Comparison of ENCODE assay signal across 9 cellular contexts in genomic region chr3:13528217-13528801, GRCh38. TPM values are rescaled to one million over a fixed set of nuclear protein-coding genes. Genes with fewer than 3 reads are reported as not detected.
DNase-seq lines count a peak whose midpoint lies in the region; ATAC-seq, FAIRE-seq and TF ChIP-seq lines count a peak whose summit lies in the region.
"Had no signal": no experiment of that assay in that cellular context is flagged by ENCODE, and none has a peak within 500 bp of the region (broad histone marks: within the 10 kb centered on the region; RNA-seq: fewer than 3 reads in every experiment).

No MANE protein-coding gene starts in this region.

- H3K27ac ChIP-seq in HepG2 (ENCODE audit: extremely low read length, insufficient read depth, low read length) (no peak overlapping the region), right lobe of liver (no peak overlapping the region), left ventricle myocardium inferior (replicated peaks) (peak overlapping the region; percentile 71)

- no peak for TF ChIP-seq RAD21 in HepG2 (CRISPR knock-in tag; IDR thresholded peaks at IDR 0.05)

- H3K27me3 ChIP-seq in HepG2 (ENCODE audit: control insufficient read depth in 1 of 2, insufficient read depth in 2 of 2, low read length in 2 of 2), result peaks cover 5 to 34% of the 10 kb centered on the region in 2 experiments
- H3K27me3 ChIP-seq in right lobe of liver, result peaks cover 0 to 42% of the 10 kb centered on the region in 2 donors
- peaks cover 22% of the 10 kb centered on the region for H3K27me3 ChIP-seq in left ventricle myocardium inferior (ENCODE audit: low read depth)

- WGBS in HepG2 (ENCODE audit: low lambda C conversion rate), result 18% methylated on average over 8 of the region's 10 CpGs
- 12% methylated on average over 3 of the region's 10 CpGs for WGBS in right lobe of liver (ENCODE audit: insufficient coverage, low coverage, low lambda C conversion rate, missing lambda C conversion rate)

- H2AFZ ChIP-seq in HepG2 (ENCODE audit: low read length), result no peak overlapping the region

- H3K9ac ChIP-seq in HepG2 (ENCODE audit: insufficient read depth, low read depth, low read length), result no peak overlapping the region

- POLR2A ChIA-PET in HepG2 (lab: Yijun Ruan, JAX), result no interaction called here
- POLR2A ChIA-PET in naive thymus-derived CD8-positive, alpha-beta T cell (lab: Charles Lee), result no interaction called here

- TF ChIP-seq CTCF in HepG2 (CRISPR knock-in tag; IDR thresholded peaks at IDR 0.05), result no peak
- peak in 1 of 4 donors; percentile 9 for TF ChIP-seq CTCF in right lobe of liver (IDR thresholded peaks at IDR 0.05)
- TF ChIP-seq CTCF in left ventricle myocardium inferior (IDR thresholded peaks at IDR 0.05; ENCODE audit: borderline replicate concordance), result peak; percentile 41

- no peaks in the 10 kb centered on the region for H3K4me1 Mint-ChIP-seq in naive thymus-derived CD8-positive, alpha-beta T cell

- no peaks in the 10 kb centered on the region for H3K9me3 ChIP-seq in HepG2 (ENCODE audit: low read length)
- no peaks in the 10 kb centered on the region for H3K9me3 ChIP-seq in right lobe of liver
- H3K9me3 ChIP-seq in left ventricle myocardium inferior (replicated peaks), result no peaks in the 10 kb centered on the region

- H3K4me3 Mint-ChIP-seq in naive thymus-derived CD8-positive, alpha-beta T cell, result no peak overlapping the region

- no peak for TF ChIP-seq EP300 in HepG2 (IDR thresholded peaks at IDR 0.05; ENCODE audit: low read depth in 2 of 2, low read length in 2 of 2)
- no peak for TF ChIP-seq EP300 in HepG2 (CRISPR knock-in tag; IDR thresholded peaks at IDR 0.05; ENCODE audit: borderline replicate concordance)

- CTCF ChIA-PET in HepG2 (lab: Yijun Ruan, JAX; ENCODE audit: low intra/inter-chr PET ratio, low total read pairs), result no interaction called here

- H3K9me3 Mint-ChIP-seq in naive thymus-derived CD8-positive, alpha-beta T cell, result peaks cover 0 to 2% (median 0%) of the 10 kb centered on the region in 9 donors

- TF ChIP-seq POLR2A in HepG2 (IDR thresholded peaks at IDR 0.05; ENCODE audit: insufficient read depth in 1 of 2, low read depth in 2 of 2, low read length in 2 of 2) (no peak), right lobe of liver (IDR thresholded peaks at IDR 0.05) (no peak)

- no peaks in the 10 kb centered on the region for H3K36me3 Mint-ChIP-seq in naive thymus-derived CD8-positive, alpha-beta T cell

- BruUV-seq in HepG2 (replicated peaks; lab: Mats Ljungman, UMichigan), result no TSS peak

- H3K4me2 ChIP-seq in HepG2 (ENCODE audit: low read depth, low read length), result no peak overlapping the region

- in situ Hi-C loops in HepG2 (cut with HindIII; ENCODE audit: extremely low pct_ligation_motif_present, low pct_unique_long_range_greater_than_20kb), result no loop called here

- H3K79me2 ChIP-seq in HepG2 (ENCODE audit: insufficient read depth, low read length), result no peaks in the 10 kb centered on the region

- H3K4me3 ChIP-seq in HepG2 (replicated peaks in 1 of 3; ENCODE audit: insufficient read depth in 1 of 3, low read depth in 2 of 3, low read length in 3 of 3) (no peak overlapping the region), right lobe of liver (no peak overlapping the region), left ventricle myocardium inferior (no peak overlapping the region)

- intact Hi-C loops in HepG2 (cut with micrococcal nuclease; ENCODE audit: unreplicated experiment) (no loop called here), right lobe of liver (cut with DNase I) (no loop called here), left ventricle myocardium inferior (cut with micrococcal nuclease) (no loop called here)

- peak; percentile 92 for ATAC-seq in HepG2
- ATAC-seq in right lobe of liver, result no peak
- no peak for ATAC-seq in GM19455 (IDR thresholded peaks at IDR 0.05; ENCODE audit: unreplicated experiment)
- no peak for ATAC-seq in naive thymus-derived CD8-positive, alpha-beta T cell
- no peak for ATAC-seq in HG03280 (IDR thresholded peaks at IDR 0.05; ENCODE audit: unreplicated experiment)

- H3K27me3 Mint-ChIP-seq in naive thymus-derived CD8-positive, alpha-beta T cell, result peaks cover 0 to 3% (median 2%) of the 10 kb centered on the region in 5 donors

- H3K36me3 ChIP-seq in HepG2 (replicated peaks in 1 of 2; ENCODE audit: control insufficient read depth in 1 of 2, insufficient read depth in 2 of 2, low read length in 2 of 2) (no peaks in the 10 kb centered on the region), right lobe of liver (no peaks in the 10 kb centered on the region), left ventricle myocardium inferior (no peaks in the 10 kb centered on the region)

- peak; percentile 41 for DNase-seq in HepG2 (ENCODE audit: low spot score)
- DNase-seq in right lobe of liver, result no peak
- DNase-seq in SK-N-DZ (ENCODE audit: low spot score), result peak; percentile 53
- DNase-seq in left ventricle myocardium inferior, result peak; percentile 42
- no peak for DNase-seq in T-helper 1 cell
- DNase-seq in naive thymus-derived CD8-positive, alpha-beta T cell, result no peak
- DNase-seq: SHP77 treated with DMSO at 0.1 percent for 48 hours had no signal

- no peaks in the 10 kb centered on the region for H4K20me1 ChIP-seq in HepG2 (ENCODE audit: insufficient read depth, low read length)

- peak overlapping the region in 1 of 10 donors; percentile 49 for H3K27ac Mint-ChIP-seq in naive thymus-derived CD8-positive, alpha-beta T cell

- H3K4me1 ChIP-seq in HepG2 (ENCODE audit: insufficient read depth, low read length) (peaks cover 23% of the 10 kb centered on the region), right lobe of liver (peaks cover 0 to 13% (median 3%) of the 10 kb centered on the region in 4 donors), left ventricle myocardium inferior (peaks cover 21% of the 10 kb centered on the region)

- peak; percentile 65 for FAIRE-seq in HepG2 (lab: Jason Lieb, UNC)

RNA-seq across cellular contexts. Expression of gene FBLN2, which starts 20.6 kb away (rescaled TPM):
- total RNA-seq in HepG2 (2016; rRNA removed; fragmentation: Illumina TruSeq; extraction: Trizol), result not detected in 2 replicates
- not detected in 2 replicates for total RNA-seq in HepG2 (2016; cell fraction: cytosol; rRNA removed; fragmentation: Illumina TruSeq; extraction: Trizol; ENCODE audit: low read depth)
- total RNA-seq in HepG2 (2016; cell fraction: insoluble cytoplasmic fraction; rRNA removed; fragmentation: Illumina TruSeq; extraction: Trizol), result not detected in 2 replicates
- total RNA-seq in HepG2 (2016; cell fraction: membrane; rRNA removed; fragmentation: Illumina TruSeq; extraction: Trizol), result not detected in 2 replicates
- not detected in 2 replicates for total RNA-seq in HepG2 (2016; cell fraction: nucleus; rRNA removed; fragmentation: Illumina TruSeq; extraction: Trizol)
- polyA plus RNA-seq in HepG2 (2011; rRNA removed), result 0.04 TPM in 1 of 2 replicates, not detected in the other
- 0.04 TPM in 2 replicates for polyA plus RNA-seq in HepG2 (2011; cell fraction: cytosol; rRNA removed)
- 0.02 and 0.05 TPM in 2 replicates for polyA plus RNA-seq in HepG2 (2011; cell fraction: nucleus; rRNA removed)
- 0.05 and 0.08 TPM in 2 replicates for polyA plus RNA-seq in HepG2 (2012)
- polyA plus RNA-seq in HepG2 (2016; cell fraction: cytosol; fragmentation: Illumina TruSeq; extraction: Trizol; ENCODE audit: low read depth), result not detected in 2 replicates
- polyA plus RNA-seq in HepG2 (2016; cell fraction: insoluble cytoplasmic fraction; fragmentation: Illumina TruSeq; extraction: Trizol; ENCODE audit: low read depth), result not detected in 2 replicates
- not detected in 2 replicates for polyA plus RNA-seq in HepG2 (2016; cell fraction: membrane; fragmentation: Illumina TruSeq; extraction: Trizol; ENCODE audit: low read depth)
- polyA plus RNA-seq in HepG2 (2016; cell fraction: nucleus; fragmentation: Illumina TruSeq; extraction: Trizol; ENCODE audit: insufficient read depth, low read depth), result not detected in 2 replicates
- polyA minus RNA-seq in HepG2 (2011; rRNA and poly(A)+ RNA removed; ENCODE audit: low replicate concordance), result 0.06 and 0.12 TPM in 2 replicates
- not detected in 2 replicates for polyA minus RNA-seq in HepG2 (2011; cell fraction: cytosol; rRNA and poly(A)+ RNA removed)
- polyA minus RNA-seq in HepG2 (2011; cell fraction: nucleus; rRNA and poly(A)+ RNA removed), result 0.37 TPM in 1 of 2 replicates, not detected in the other
- total RNA-seq in right lobe of liver, result 1 to 10 TPM; 1.9 to 4.0 (median 2.7) TPM
- polyA plus RNA-seq in SK-N-DZ (2014; cell fraction: cytosol; rRNA removed), result 0.09 and 0.48 TPM in 2 replicates
- 0.25 TPM in 1 of 2 replicates, not detected in the other for polyA plus RNA-seq in SK-N-DZ (2014; cell fraction: nucleus; rRNA removed)
- total RNA-seq in left ventricle myocardium inferior, result 56.7 TPM
- total RNA-seq in naive thymus-derived CD8-positive, alpha-beta T cell, result 1 to 10 TPM; 6.3 to 9.5 TPM
- polyA plus RNA-seq in naive thymus-derived CD8-positive, alpha-beta T cell, result 10 to 100 TPM; 15.8 to 33.7 (median 20.3) TPM

RNA-seq across cellular contexts. Expression of gene HDAC11, which starts 48.2 kb away (rescaled TPM):
- total RNA-seq in HepG2 (2016; rRNA removed; fragmentation: Illumina TruSeq; extraction: Trizol) (10.5 and 13.7 TPM in 2 replicates), right lobe of liver (10 to 100 TPM in 1 of 6 experiments, 1 to 10 TPM in 5; 2.2 to 10.8 (median 5.0) TPM), left ventricle myocardium inferior (34.3 TPM)
- total RNA-seq in HepG2 (2016; cell fraction: cytosol; rRNA removed; fragmentation: Illumina TruSeq; extraction: Trizol; ENCODE audit: low read depth), result 4.0 and 4.5 TPM in 2 replicates
- 8.3 and 12.0 TPM in 2 replicates for total RNA-seq in HepG2 (2016; cell fraction: insoluble cytoplasmic fraction; rRNA removed; fragmentation: Illumina TruSeq; extraction: Trizol)
- total RNA-seq in HepG2 (2016; cell fraction: membrane; rRNA removed; fragmentation: Illumina TruSeq; extraction: Trizol), result 8.1 and 8.4 TPM in 2 replicates
- 5.7 and 8.2 TPM in 2 replicates for total RNA-seq in HepG2 (2016; cell fraction: nucleus; rRNA removed; fragmentation: Illumina TruSeq; extraction: Trizol)
- polyA plus RNA-seq in HepG2 (2011; rRNA removed), result 33.1 and 49.7 TPM in 2 replicates
- 45.0 and 52.1 TPM in 2 replicates for polyA plus RNA-seq in HepG2 (2011; cell fraction: cytosol; rRNA removed)
- polyA plus RNA-seq in HepG2 (2011; cell fraction: nucleus; rRNA removed), result 54.1 and 56.2 TPM in 2 replicates
- 51.6 and 55.6 TPM in 2 replicates for polyA plus RNA-seq in HepG2 (2012)
- polyA plus RNA-seq in HepG2 (2016; cell fraction: cytosol; fragmentation: Illumina TruSeq; extraction: Trizol; ENCODE audit: low read depth), result 4.4 and 6.3 TPM in 2 replicates
- 9.3 and 10.5 TPM in 2 replicates for polyA plus RNA-seq in HepG2 (2016; cell fraction: insoluble cytoplasmic fraction; fragmentation: Illumina TruSeq; extraction: Trizol; ENCODE audit: low read depth)
- polyA plus RNA-seq in HepG2 (2016; cell fraction: membrane; fragmentation: Illumina TruSeq; extraction: Trizol; ENCODE audit: low read depth), result 7.6 and 9.8 TPM in 2 replicates
- polyA plus RNA-seq in HepG2 (2016; cell fraction: nucleus; fragmentation: Illumina TruSeq; extraction: Trizol; ENCODE audit: insufficient read depth, low read depth), result 10.6 and 11.8 TPM in 2 replicates
- 4.8 and 66.6 TPM in 2 replicates for polyA minus RNA-seq in HepG2 (2011; rRNA and poly(A)+ RNA removed; ENCODE audit: low replicate concordance)
- polyA minus RNA-seq in HepG2 (2011; cell fraction: cytosol; rRNA and poly(A)+ RNA removed), result 29.4 and 31.1 TPM in 2 replicates
- polyA minus RNA-seq in HepG2 (2011; cell fraction: nucleus; rRNA and poly(A)+ RNA removed), result 21.3 and 22.1 TPM in 2 replicates
- 11.6 and 11.8 TPM in 2 replicates for polyA plus RNA-seq in SK-N-DZ (2014; cell fraction: cytosol; rRNA removed)
- 5.2 and 6.3 TPM in 2 replicates for polyA plus RNA-seq in SK-N-DZ (2014; cell fraction: nucleus; rRNA removed)
- total RNA-seq in naive thymus-derived CD8-positive, alpha-beta T cell, result 1 to 10 TPM; 6.6 to 7.6 TPM
- polyA plus RNA-seq in naive thymus-derived CD8-positive, alpha-beta T cell, result 1 to 10 TPM; 3.1 to 5.8 (median 3.7) TPM

Comparison
In these comparisons a context has a peak if more than half of its experiments do, and no peak if none do; other contexts are left out.
1. DNase-seq: peak in HepG2 (single experiment), SK-N-DZ (single experiment) and left ventricle myocardium inferior (single experiment); none in right lobe of liver (0 of 3), T-helper 1 cell (0 of 5) and naive thymus-derived CD8-positive, alpha-beta T cell (0 of 10).